24 cellular contexts compared by ENCODE assay signal in genomic region chr7:100946766-100947365, GRCh38. TPM values are rescaled to one million over a fixed set of nuclear protein-coding genes. Genes with fewer than 3 reads are reported as not detected.
"Had no signal": no experiment of that assay in that cellular context is flagged by ENCODE, and none has a peak within 500 bp of the region (broad histone marks: within the 10 kb centered on the region; RNA-seq: fewer than 3 reads in every experiment).

No MANE protein-coding gene starts in this region.

- ATAC-seq: activated CD8-positive, alpha-beta T cell treated with anti-CD3 and anti-CD28 coated beads for 36 hours; activated T-cell treated with anti-CD3 and anti-CD28 coated beads, Interleukin-2, amount 50 U/mL, for 4 hours; activated T-helper 17 cell treated with anti-CD3 and anti-CD28 coated beads, Interleukin-2, amount 50 U/mL, for 72 hours; foreskin keratinocyte; left lung; right lobe of liver; stimulated activated naive CD8-positive, alpha-beta T cell treated with anti-CD3 and anti-CD28 coated beads, Interleukin-15, Interleukin-2, amounts not matched to agents 100 U/mL and 50 U/mL, for 24 hours; WTC11 had no signal

- H3K27ac ChIP-seq: esophagus muscularis mucosa, foreskin keratinocyte, left lung, right lobe of liver, thoracic aorta, vagina had no signal

- H3K36me3 ChIP-seq: esophagus muscularis mucosa, left lung, right lobe of liver, thoracic aorta, vagina had no signal

- DNase-seq: activated CD4-positive, alpha-beta T cell treated with anti-CD3 and anti-CD28 coated beads for 1 hour; activated CD4-positive, alpha-beta T cell treated with anti-CD3 and anti-CD28 coated beads, Interleukin-2, amount 10 ng/mL, durations not matched to agents 7 days and 5 days; activated CD8-positive, alpha-beta T cell treated with anti-CD3 and anti-CD28 coated beads for 36 hours; activated gamma-delta T cell treated with Interleukin-2 at 50 U/mL for 16 hours; activated naive CD4-positive, alpha-beta T cell treated with anti-CD3 and anti-CD28 coated beads, Interleukin-2, amount 50 U/mL, for 16 hours; activated T-cell treated with anti-CD3 and anti-CD28 coated beads, Interleukin-2, amount 50 U/mL, for 4 hours; amniotic stem cell; central memory CD4-positive, alpha-beta T cell; foreskin keratinocyte; left lung; right lobe of liver; stimulated activated CD4-positive, alpha-beta T cell treated with anti-CD3 and anti-CD28 coated beads, Interleukin-12 subunit alpha, Interleukin-12 subunit beta, amount 100 ng/mL, for 4 hours; stimulated activated CD4-positive, alpha-beta T cell treated with anti-CD3 and anti-CD28 coated beads, Interleukin-4, amount 100 ng/mL, for 1 hour; stimulated activated naive CD8-positive, alpha-beta T cell treated with anti-CD3 and anti-CD28 coated beads, Interleukin-15, Interleukin-2, amounts not matched to agents 100 U/mL and 50 U/mL, for 24 hours; T-helper 2 cell had no signal

- H3K4me1 ChIP-seq: esophagus muscularis mucosa, foreskin keratinocyte had no signal

- H3K9me3 ChIP-seq: left lung, right lobe of liver, thoracic aorta, vagina had no signal

- H3K27me3 ChIP-seq: right lobe of liver, vagina had no signal

- H3K4me3 ChIP-seq: esophagus muscularis mucosa, left lung, right lobe of liver, thoracic aorta, vagina had no signal

RNA-seq across cellular contexts. Expression of gene MUC3A, which starts 2.5 kb away (rescaled TPM):
- total RNA-seq: activated CD4-positive, alpha-beta T cell treated with anti-CD3 and anti-CD28 coated beads, Interleukin-2, amount 10 ng/mL, durations not matched to agents 7 days and 5 days; activated CD8-positive, alpha-beta T cell treated with anti-CD3 and anti-CD28 coated beads for 36 hours; glomerular endothelial cell; lung microvascular endothelial cell; osteocyte; skeletal muscle tissue had no signal

RNA-seq across cellular contexts. Expression of gene MUC12, which starts 22.5 kb away (rescaled TPM):
- total RNA-seq: activated CD4-positive, alpha-beta T cell treated with anti-CD3 and anti-CD28 coated beads, Interleukin-2, amount 10 ng/mL, durations not matched to agents 7 days and 5 days; glomerular endothelial cell; lung microvascular endothelial cell; osteocyte; right lobe of liver; skeletal muscle tissue; thoracic aorta had no signal

RNA-seq across cellular contexts. Expression of gene ACHE, which starts 51.2 kb away (rescaled TPM):
- total RNA-seq: activated CD4-positive, alpha-beta T cell treated with anti-CD3 and anti-CD28 coated beads, Interleukin-2, amount 10 ng/mL, durations not matched to agents 7 days and 5 days; activated T-helper 17 cell treated with anti-CD3 and anti-CD28 coated beads, Interleukin-2, amount 50 U/mL, for 72 hours had no signal
